In the genomic region with DNA sequence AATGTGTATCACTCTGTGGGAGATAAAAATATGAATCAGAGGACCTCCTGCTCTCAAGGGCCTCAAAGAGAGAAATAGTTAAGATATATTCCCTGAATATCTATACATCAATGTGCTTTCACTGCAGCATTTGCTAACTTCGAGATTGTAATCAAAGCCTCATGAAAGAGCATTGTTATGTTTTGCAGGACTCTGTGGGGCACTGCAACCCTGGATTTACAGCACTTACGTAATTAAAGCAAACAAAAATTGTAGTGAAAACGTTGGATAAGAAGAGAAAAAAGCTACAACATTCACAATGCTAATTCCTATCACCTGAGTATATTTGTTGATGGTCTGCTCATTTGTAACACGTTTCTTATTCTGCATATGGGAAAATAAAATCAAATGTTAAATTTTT, we compare ENCODE assay signal across 26 cellular contexts. TPM values are rescaled to one million over a fixed set of nuclear protein-coding genes. Genes with fewer than 3 reads are reported as not detected.
A peak's percentile ranks its signal among the peaks of the same experiment; 100 is the strongest.
DNase-seq lines count a peak whose midpoint lies in the region; TF ChIP-seq lines count a peak whose summit lies in the region.
"Had no signal": no experiment of that assay in that cellular context is flagged by ENCODE, and none has a peak within 500 bp of the region (broad histone marks: within the 10 kb centered on the region; RNA-seq: fewer than 3 reads in every experiment).

No MANE protein-coding gene starts in this region.

- H3K4me1 ChIP-seq in HUES6 (ENCODE audit: control insufficient read depth, insufficient read depth, low read length) (peaks cover 10% of the 10 kb centered on the region), iPS-20b (ENCODE audit: insufficient read depth, low read length) (peaks cover 6% of the 10 kb centered on the region; the same call in 1 of the 2 replicates), PC-9 (replicated peaks; ENCODE audit: insufficient read depth) (no peaks in the 10 kb centered on the region)
- H3K4me1 ChIP-seq: A549, SJCRH30 had no signal

- no peaks in the 10 kb centered on the region for H3K9me2 ChIP-seq in PC-9 (ENCODE audit: insufficient read depth)

- TF ChIP-seq CTCF in PC-9 (conservative IDR thresholded peaks at IDR 0.05): no peak

- CTCF ChIA-PET in PC-9 (lab: Charles Lee): no interaction called here

- H3K4me3 ChIP-seq in HUES6 (ENCODE audit: low read depth, low read length) (no peak overlapping the region), iPS-20b (ENCODE audit: low read length) (peak overlapping the region; percentile 7; the same call in 1 of the 2 replicates), PC-9 (no peak overlapping the region)
- H3K4me3 ChIP-seq: A549; BLaER1 treated with 17β-estradiol and CSF1 and Interleukin-3, amounts not matched to agents 10 nM and 100 nM; SJCRH30 had no signal

- H3K27me3 ChIP-seq in HUES6 (ENCODE audit: control insufficient read depth, insufficient read depth, low read length) (no peaks in the 10 kb centered on the region), iPS-20b (ENCODE audit: insufficient read depth, low read length) (no peaks in the 10 kb centered on the region), PC-9 (ENCODE audit: insufficient read depth, low read depth) (no peaks in the 10 kb centered on the region)
- H3K27me3 ChIP-seq: BLaER1 treated with 17β-estradiol and CSF1 and Interleukin-3, amounts not matched to agents 10 nM and 100 nM; SJCRH30 had no signal

- no peak overlapping the region for H3K4me2 ChIP-seq in PC-9
- H3K4me2 ChIP-seq: A549; BLaER1 treated with 17β-estradiol and CSF1 and Interleukin-3, amounts not matched to agents 10 nM and 100 nM had no signal

- no peaks in the 10 kb centered on the region for H3F3A ChIP-seq in PC-9 (ENCODE audit: insufficient read depth, low read depth)

- no TSS peak for BruUV-seq in PC-9 (replicated peaks; lab: Mats Ljungman, UMichigan)

- no peaks in the 10 kb centered on the region for H3K9me3 ChIP-seq in HUES6 (ENCODE audit: control insufficient read depth, insufficient read depth, low read depth, low read length)
- H3K9me3 ChIP-seq in iPS-20b (ENCODE audit: insufficient read depth, low read depth, low read length): no peaks in the 10 kb centered on the region
- H3K9me3 ChIP-seq in PC-9 (ENCODE audit: insufficient read depth, low read depth): no peaks in the 10 kb centered on the region
- H3K9me3 ChIP-seq: A549; BLaER1 treated with 17β-estradiol and CSF1 and Interleukin-3, amounts not matched to agents 10 nM and 100 nM; SJCRH30 had no signal

- H3K36me3 ChIP-seq in HUES6 (ENCODE audit: control insufficient read depth, insufficient read depth, low read length): no peaks in the 10 kb centered on the region
- no peaks in the 10 kb centered on the region for H3K36me3 ChIP-seq in iPS-20b (ENCODE audit: insufficient read depth, low read depth, low read length)
- H3K36me3 ChIP-seq in PC-9 (ENCODE audit: low read depth): no peaks in the 10 kb centered on the region
- H3K36me3 ChIP-seq: BLaER1 treated with 17β-estradiol and CSF1 and Interleukin-3, amounts not matched to agents 10 nM and 100 nM; SJCRH30 had no signal

- intact Hi-C loops in PC-9 (cut with micrococcal nuclease; ENCODE audit: unreplicated experiment): no loop called here

- POLR2A ChIA-PET in PC-9 (lab: Charles Lee; ENCODE audit: unreplicated experiment): no interaction called here

- 0 out of 2 replicates have a peak overlapping the region, but pooled peaks have one; percentile 9 for H3K27ac ChIP-seq in HUES6 (ENCODE audit: low read depth, low read length)
- H3K27ac ChIP-seq in iPS-20b (ENCODE audit: low read length): no peak overlapping the region
- H3K27ac ChIP-seq in PC-9: no peak overlapping the region
- H3K27ac ChIP-seq: A549; BLaER1 treated with 17β-estradiol and CSF1 and Interleukin-3, amounts not matched to agents 10 nM and 100 nM; SJCRH30 had no signal

- DNase-seq in amniotic epithelial cell (ENCODE audit: low read depth) (peak; percentile 6), amygdala (lab: John Stamatoyannopoulos, UW) (no peak), activated T-cell treated with anti-CD3 and anti-CD28 coated beads for 4 hours (no peak), PC-9 (no peak), NCI-H2081 treated with DMSO at 0.1 percent for 48 hours (lab: John Stamatoyannopoulos, UW) (no peak)
- DNase-seq: AML-193; CD4-positive, alpha-beta memory T cell; COR-L47; DMS53; GOT3; MV-4-11; NCI-H1105 treated with DMSO at 0.1 percent for 48 hours; NCI-H146; NCI-H1930; NCI-H446 treated with DMSO at 0.1 percent for 48 hours; NCI-H526; NK-92 treated with Interleukin-12 subunit alpha and Interleukin-12 subunit beta, amount 100 ng/mL, for 24 hours; PC-3; SJCRH30 had no signal

- H4K20me1 ChIP-seq in PC-9 (ENCODE audit: insufficient read depth): no peaks in the 10 kb centered on the region
- H4K20me1 ChIP-seq: BLaER1 treated with 17β-estradiol and CSF1 and Interleukin-3, amounts not matched to agents 10 nM and 100 nM had no signal

- H3K9ac ChIP-seq in HUES6 (ENCODE audit: low read length) (peak overlapping the region; percentile 2), iPS-20b (ENCODE audit: low read depth, low read length) (peak overlapping the region; percentile 2; the same call in 1 of the 2 replicates)
- H3K9ac ChIP-seq: BLaER1 treated with 17β-estradiol and CSF1 and Interleukin-3, amounts not matched to agents 10 nM and 100 nM had no signal

- H3K79me2 ChIP-seq in PC-9 (ENCODE audit: low read depth): no peaks in the 10 kb centered on the region

- no peak overlapping the region for H2AFZ ChIP-seq in PC-9

RNA-seq across cellular contexts. Expression of a gene that starts 48.0 kb away (rescaled TPM):
- not detected in 2 replicates for total RNA-seq in PC-9 (2021)
- total RNA-seq: CD4-positive, alpha-beta memory T cell; G401; HT1080; M059J; PC-3; SJCRH30 had no signal
